Comparison of ENCODE assay signal across 8 cellular contexts in the genomic region with DNA sequence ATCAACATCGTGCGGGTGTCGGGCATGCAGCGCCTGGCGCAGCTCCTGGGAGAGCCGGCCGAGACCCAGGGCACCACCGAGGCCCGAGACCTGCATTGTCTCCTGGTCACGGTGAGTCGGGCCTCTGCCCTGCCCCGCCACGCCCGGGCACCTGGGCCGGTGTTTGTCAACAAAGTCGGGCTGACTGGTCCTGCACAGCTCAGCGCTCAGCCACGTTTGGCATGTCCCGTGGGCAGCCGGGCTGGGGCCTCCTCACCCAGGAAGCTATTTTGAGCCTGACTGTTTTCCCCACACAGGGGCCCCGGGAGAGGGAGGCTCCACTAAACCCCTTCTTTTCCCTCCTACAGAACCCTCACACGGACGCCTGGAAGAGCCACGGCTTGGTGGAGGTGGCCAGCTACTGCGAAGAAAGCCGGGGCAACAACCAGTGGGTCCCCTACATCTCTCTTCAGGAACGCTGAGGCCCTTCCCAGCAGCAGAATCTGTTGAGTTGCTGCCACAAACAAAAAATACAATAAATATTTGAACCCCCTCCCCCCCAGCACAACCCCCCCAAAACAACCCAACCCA. TPM values are rescaled to one million over a fixed set of nuclear protein-coding genes. Genes with fewer than 3 reads are reported as not detected.
A peak's percentile ranks its signal among the peaks of the same experiment; 100 is the strongest.
DNase-seq lines count a peak whose midpoint lies in the region; ATAC-seq, FAIRE-seq and TF ChIP-seq lines count a peak whose summit lies in the region.

No MANE protein-coding gene starts in this region.

- CTCF ChIA-PET in HepG2 (lab: Yijun Ruan, JAX; ENCODE audit: low intra/inter-chr PET ratio, low total read pairs): no interaction called here

- peak overlapping the region; percentile 68 to 94 (median 84) for H3K4me3 ChIP-seq in Peyer's patch
- H3K4me3 ChIP-seq in HepG2 (replicated peaks in 1 of 3; ENCODE audit: insufficient read depth in 1 of 3, low read depth in 2 of 3, low read length in 3 of 3): peak overlapping the region; percentile 92 to 100 (median 98)
- peak overlapping the region; percentile 99 to 100 for H3K4me3 ChIP-seq in stomach smooth muscle (ENCODE audit: low read length in 2 of 2)

- in situ Hi-C loops in HepG2 (cut with HindIII; ENCODE audit: extremely low pct_ligation_motif_present, low pct_unique_long_range_greater_than_20kb): loop anchor here (5.0 kb wide), 2 partner anchors 65 to 135 kb away; no protein-coding TSS in a partner anchor

- H3K79me2 ChIP-seq in HepG2 (ENCODE audit: insufficient read depth, low read length): peaks cover 14% of the 10 kb centered on the region

- peak overlapping the region; percentile 78 to 95 (median 90) for H3K27ac ChIP-seq in Peyer's patch
- H3K27ac ChIP-seq in HepG2 (ENCODE audit: extremely low read length, insufficient read depth, low read length): no peak overlapping the region
- H3K27ac ChIP-seq in stomach smooth muscle (ENCODE audit: low read length): peak overlapping the region; percentile 88

- no peak overlapping the region for H2AFZ ChIP-seq in HepG2 (ENCODE audit: low read length)

- peak overlapping the region; percentile 91; the same call in 1 of the 2 replicates for H3K9ac ChIP-seq in HepG2 (ENCODE audit: insufficient read depth, low read depth, low read length)
- H3K9ac ChIP-seq in stomach smooth muscle (ENCODE audit: low read length in 2 of 2): peak overlapping the region; percentile 68 to 83

- no peak for FAIRE-seq in HepG2 (lab: Jason Lieb, UNC)

- H3K4me1 ChIP-seq in Peyer's patch (peaks cover 3 to 32% (median 12%) of the 10 kb centered on the region in 4 donors), HepG2 (ENCODE audit: insufficient read depth, low read length) (peaks cover 33% of the 10 kb centered on the region), stomach smooth muscle (ENCODE audit: control insufficient read depth, insufficient read depth, low read length) (peaks cover 35% of the 10 kb centered on the region)

- no peaks in the 10 kb centered on the region for H3K36me3 ChIP-seq in Peyer's patch
- no peaks in the 10 kb centered on the region; a peak in 1 of 5 replicates for H3K36me3 ChIP-seq in HepG2 (replicated peaks in 1 of 2; ENCODE audit: control insufficient read depth in 1 of 2, insufficient read depth in 2 of 2, low read length in 2 of 2)
- peaks cover 0 to 17% of the 10 kb centered on the region in 2 donors for H3K36me3 ChIP-seq in stomach smooth muscle (ENCODE audit: control insufficient read depth in 2 of 2, insufficient read depth in 2 of 2, low read length in 2 of 2)

- 37% methylated on average over 9 of the region's 27 CpGs for WGBS in HepG2 (ENCODE audit: low lambda C conversion rate)

- H3K9me3 ChIP-seq in Peyer's patch (no peaks in the 10 kb centered on the region), HepG2 (ENCODE audit: low read length) (no peaks in the 10 kb centered on the region), stomach smooth muscle (ENCODE audit: control insufficient read depth in 2 of 2, low read length in 2 of 2) (no peaks in the 10 kb centered on the region)

- TF ChIP-seq EP300 in HepG2 (IDR thresholded peaks at IDR 0.05; ENCODE audit: low read depth in 2 of 2, low read length in 2 of 2): no peak
- TF ChIP-seq EP300 in HepG2 (CRISPR knock-in tag; IDR thresholded peaks at IDR 0.05; ENCODE audit: borderline replicate concordance): no peak

- TF ChIP-seq CTCF in Peyer's patch (IDR thresholded peaks at IDR 0.05): no peak
- no peak for TF ChIP-seq CTCF in HepG2 (CRISPR knock-in tag; IDR thresholded peaks at IDR 0.05)

- BruUV-seq in HepG2 (replicated peaks; lab: Mats Ljungman, UMichigan): no TSS peak

- peak; percentile 11 for ATAC-seq in HepG2

- peak overlapping the region; percentile 81 for H3K4me2 ChIP-seq in HepG2 (ENCODE audit: low read depth, low read length)

- TF ChIP-seq RAD21 in HepG2 (CRISPR knock-in tag; IDR thresholded peaks at IDR 0.05): no peak

- TF ChIP-seq POLR2A in Peyer's patch (IDR thresholded peaks at IDR 0.05) (no peak), HepG2 (IDR thresholded peaks at IDR 0.05; ENCODE audit: insufficient read depth in 1 of 2, low read depth in 2 of 2, low read length in 2 of 2) (no peak)

- POLR2A ChIA-PET in HepG2 (lab: Yijun Ruan, JAX): interaction anchor here (1.0 to 5.9 kb wide), 38 partner anchors 9 to 390 kb away, joined by 3 to 199 read pairs (median 18); a partner anchor contains a TSS

- no peaks in the 10 kb centered on the region for H3K27me3 ChIP-seq in Peyer's patch
- H3K27me3 ChIP-seq in HepG2 (ENCODE audit: control insufficient read depth in 1 of 2, insufficient read depth in 2 of 2, low read length in 2 of 2): no peaks in the 10 kb centered on the region; a peak in 2 of 5 replicates
- no peaks in the 10 kb centered on the region for H3K27me3 ChIP-seq in stomach smooth muscle (ENCODE audit: control insufficient read depth in 1 of 2, insufficient read depth in 2 of 2, low read length in 2 of 2)

- intact Hi-C loops in HepG2 (cut with micrococcal nuclease; ENCODE audit: unreplicated experiment): loop anchor here (5.0 kb wide), 2 partner anchors 50 to 65 kb away; no protein-coding TSS in a partner anchor

- peaks cover 28% of the 10 kb centered on the region; the same call in 1 of the 2 replicates for H4K20me1 ChIP-seq in HepG2 (ENCODE audit: insufficient read depth, low read length)

- peak; percentile 30 for DNase-seq in DMS153 (lab: John Stamatoyannopoulos, UW)
- DNase-seq in Peyer's patch: peak; percentile 66 to 79 (median 78)
- DNase-seq in cerebellum (ENCODE audit: low spot score): peak; percentile 40
- no peak for DNase-seq in HepG2 (ENCODE audit: low spot score)
- no peak for DNase-seq in NCI-H774 (lab: John Stamatoyannopoulos, UW)
- DNase-seq in NOMO-1 treated with DMSO at 0.1 percent for 48 hours (lab: John Stamatoyannopoulos, UW; ENCODE audit: unreplicated experiment): no peak
- DNase-seq in COLO829 (ENCODE audit: low spot score): no peak

RNA-seq across cellular contexts. Expression of a gene that starts 1.3 kb away (rescaled TPM):
- total RNA-seq in Peyer's patch (100 to 1,000 TPM in 1 of 4 donors, 10 to 100 TPM in 3; 35.5 to 278 (median 54.9) TPM), cerebellum (3.8 TPM), HepG2 (2016; rRNA removed; fragmentation: Illumina TruSeq; extraction: Trizol) (3.2 and 4.6 TPM in 2 replicates)
- 0.71 and 0.91 TPM in 2 replicates for total RNA-seq in HepG2 (2016; cell fraction: cytosol; rRNA removed; fragmentation: Illumina TruSeq; extraction: Trizol; ENCODE audit: low read depth)
- total RNA-seq in HepG2 (2016; cell fraction: insoluble cytoplasmic fraction; rRNA removed; fragmentation: Illumina TruSeq; extraction: Trizol): 3.2 and 6.0 TPM in 2 replicates
- total RNA-seq in HepG2 (2016; cell fraction: membrane; rRNA removed; fragmentation: Illumina TruSeq; extraction: Trizol): 1.8 TPM in 2 replicates
- 7.3 and 7.6 TPM in 2 replicates for total RNA-seq in HepG2 (2016; cell fraction: nucleus; rRNA removed; fragmentation: Illumina TruSeq; extraction: Trizol)
- polyA plus RNA-seq in HepG2 (2011; rRNA removed): 34.1 and 40.4 TPM in 2 replicates
- 40.0 and 43.7 TPM in 2 replicates for polyA plus RNA-seq in HepG2 (2011; cell fraction: cytosol; rRNA removed)
- 66.8 and 77.1 TPM in 2 replicates for polyA plus RNA-seq in HepG2 (2011; cell fraction: nucleus; rRNA removed)
- polyA plus RNA-seq in HepG2 (2012): 11.3 and 22.4 TPM in 2 replicates
- polyA plus RNA-seq in HepG2 (2016; cell fraction: cytosol; fragmentation: Illumina TruSeq; extraction: Trizol; ENCODE audit: low read depth): 1.5 and 1.7 TPM in 2 replicates
- polyA plus RNA-seq in HepG2 (2016; cell fraction: insoluble cytoplasmic fraction; fragmentation: Illumina TruSeq; extraction: Trizol; ENCODE audit: low read depth): 5.5 and 5.8 TPM in 2 replicates
- 2.3 and 2.5 TPM in 2 replicates for polyA plus RNA-seq in HepG2 (2016; cell fraction: membrane; fragmentation: Illumina TruSeq; extraction: Trizol; ENCODE audit: low read depth)
- 16.6 and 21.3 TPM in 2 replicates for polyA plus RNA-seq in HepG2 (2016; cell fraction: nucleus; fragmentation: Illumina TruSeq; extraction: Trizol; ENCODE audit: insufficient read depth, low read depth)
- polyA minus RNA-seq in HepG2 (2011; rRNA and poly(A)+ RNA removed; ENCODE audit: low replicate concordance): 22.5 and 88.0 TPM in 2 replicates
- 12.3 and 15.6 TPM in 2 replicates for polyA minus RNA-seq in HepG2 (2011; cell fraction: cytosol; rRNA and poly(A)+ RNA removed)
- 35.0 and 45.0 TPM in 2 replicates for polyA minus RNA-seq in HepG2 (2011; cell fraction: nucleus; rRNA and poly(A)+ RNA removed)

RNA-seq across cellular contexts. Expression of a gene that starts 20.5 kb away (rescaled TPM):
- total RNA-seq in Peyer's patch (10 to 100 TPM; 21.0 to 52.8 (median 21.4) TPM), cerebellum (51.5 TPM), HepG2 (2016; rRNA removed; fragmentation: Illumina TruSeq; extraction: Trizol) (93.6 and 105 TPM in 2 replicates)
- total RNA-seq in HepG2 (2016; cell fraction: cytosol; rRNA removed; fragmentation: Illumina TruSeq; extraction: Trizol; ENCODE audit: low read depth): 8.6 and 9.2 TPM in 2 replicates
- total RNA-seq in HepG2 (2016; cell fraction: insoluble cytoplasmic fraction; rRNA removed; fragmentation: Illumina TruSeq; extraction: Trizol): 80.4 and 107 TPM in 2 replicates
- 34.1 and 36.1 TPM in 2 replicates for total RNA-seq in HepG2 (2016; cell fraction: membrane; rRNA removed; fragmentation: Illumina TruSeq; extraction: Trizol)
- total RNA-seq in HepG2 (2016; cell fraction: nucleus; rRNA removed; fragmentation: Illumina TruSeq; extraction: Trizol): 44.6 and 52.0 TPM in 2 replicates
- polyA plus RNA-seq in HepG2 (2011; rRNA removed): 77.2 and 89.7 TPM in 2 replicates
- 83.5 and 98.7 TPM in 2 replicates for polyA plus RNA-seq in HepG2 (2011; cell fraction: cytosol; rRNA removed)
- 75.2 and 87.6 TPM in 2 replicates for polyA plus RNA-seq in HepG2 (2011; cell fraction: nucleus; rRNA removed)
- 40.0 and 41.8 TPM in 2 replicates for polyA plus RNA-seq in HepG2 (2012)
- polyA plus RNA-seq in HepG2 (2016; cell fraction: cytosol; fragmentation: Illumina TruSeq; extraction: Trizol; ENCODE audit: low read depth): 7.1 and 7.6 TPM in 2 replicates
- 74.9 and 86.7 TPM in 2 replicates for polyA plus RNA-seq in HepG2 (2016; cell fraction: insoluble cytoplasmic fraction; fragmentation: Illumina TruSeq; extraction: Trizol; ENCODE audit: low read depth)
- polyA plus RNA-seq in HepG2 (2016; cell fraction: membrane; fragmentation: Illumina TruSeq; extraction: Trizol; ENCODE audit: low read depth): 19.0 and 21.3 TPM in 2 replicates
- 75.4 and 76.1 TPM in 2 replicates for polyA plus RNA-seq in HepG2 (2016; cell fraction: nucleus; fragmentation: Illumina TruSeq; extraction: Trizol; ENCODE audit: insufficient read depth, low read depth)
- 106 and 107 TPM in 2 replicates for polyA minus RNA-seq in HepG2 (2011; rRNA and poly(A)+ RNA removed; ENCODE audit: low replicate concordance)
- 35.3 and 37.2 TPM in 2 replicates for polyA minus RNA-seq in HepG2 (2011; cell fraction: cytosol; rRNA and poly(A)+ RNA removed)
- 14.4 and 16.7 TPM in 2 replicates for polyA minus RNA-seq in HepG2 (2011; cell fraction: nucleus; rRNA and poly(A)+ RNA removed)

RNA-seq across cellular contexts. Expression of a gene that starts 49.8 kb away (rescaled TPM):
- total RNA-seq in Peyer's patch: 10 to 100 TPM; 28.1 to 44.4 (median 44.0) TPM
- total RNA-seq in cerebellum: 13.2 TPM
- total RNA-seq in HepG2 (2016; rRNA removed; fragmentation: Illumina TruSeq; extraction: Trizol): 108 and 116 TPM in 2 replicates
- 78.9 and 87.4 TPM in 2 replicates for total RNA-seq in HepG2 (2016; cell fraction: cytosol; rRNA removed; fragmentation: Illumina TruSeq; extraction: Trizol; ENCODE audit: low read depth)
- total RNA-seq in HepG2 (2016; cell fraction: insoluble cytoplasmic fraction; rRNA removed; fragmentation: Illumina TruSeq; extraction: Trizol): 115 and 120 TPM in 2 replicates
- total RNA-seq in HepG2 (2016; cell fraction: membrane; rRNA removed; fragmentation: Illumina TruSeq; extraction: Trizol): 123 and 146 TPM in 2 replicates
- 37.3 and 42.3 TPM in 2 replicates for total RNA-seq in HepG2 (2016; cell fraction: nucleus; rRNA removed; fragmentation: Illumina TruSeq; extraction: Trizol)
- polyA plus RNA-seq in HepG2 (2011; rRNA removed): 48.4 and 62.5 TPM in 2 replicates
- polyA plus RNA-seq in HepG2 (2011; cell fraction: cytosol; rRNA removed): 60.7 and 102 TPM in 2 replicates
- 41.6 and 44.7 TPM in 2 replicates for polyA plus RNA-seq in HepG2 (2011; cell fraction: nucleus; rRNA removed)
- 50.3 and 65.0 TPM in 2 replicates for polyA plus RNA-seq in HepG2 (2012)
- 94.9 and 117 TPM in 2 replicates for polyA plus RNA-seq in HepG2 (2016; cell fraction: cytosol; fragmentation: Illumina TruSeq; extraction: Trizol; ENCODE audit: low read depth)
- 117 and 124 TPM in 2 replicates for polyA plus RNA-seq in HepG2 (2016; cell fraction: insoluble cytoplasmic fraction; fragmentation: Illumina TruSeq; extraction: Trizol; ENCODE audit: low read depth)
- 122 and 128 TPM in 2 replicates for polyA plus RNA-seq in HepG2 (2016; cell fraction: membrane; fragmentation: Illumina TruSeq; extraction: Trizol; ENCODE audit: low read depth)
- polyA plus RNA-seq in HepG2 (2016; cell fraction: nucleus; fragmentation: Illumina TruSeq; extraction: Trizol; ENCODE audit: insufficient read depth, low read depth): 84.2 and 86.9 TPM in 2 replicates
- polyA minus RNA-seq in HepG2 (2011; rRNA and poly(A)+ RNA removed; ENCODE audit: low replicate concordance): 23.6 and 42.8 TPM in 2 replicates
- 18.8 and 24.2 TPM in 2 replicates for polyA minus RNA-seq in HepG2 (2011; cell fraction: cytosol; rRNA and poly(A)+ RNA removed)
- 17.2 and 19.7 TPM in 2 replicates for polyA minus RNA-seq in HepG2 (2011; cell fraction: nucleus; rRNA and poly(A)+ RNA removed)

Comparison
In these comparisons a context has a peak if more than half of its experiments do, and no peak if none do; other contexts are left out.
1. DNase-seq: peak in DMS153 (single experiment), Peyer's patch (3 of 3) and cerebellum (single experiment); none in HepG2 (single experiment), NCI-H774 (single experiment), NOMO-1 treated with DMSO at 0.1 percent for 48 hours (single experiment) and COLO829 (single experiment).
2. Peak in every context shown above with its lines, with median percentiles within 50 percentile points of each other: H3K4me3 ChIP-seq.